Comparison of ENCODE assay signal across 8 cellular contexts in the genomic region with DNA sequence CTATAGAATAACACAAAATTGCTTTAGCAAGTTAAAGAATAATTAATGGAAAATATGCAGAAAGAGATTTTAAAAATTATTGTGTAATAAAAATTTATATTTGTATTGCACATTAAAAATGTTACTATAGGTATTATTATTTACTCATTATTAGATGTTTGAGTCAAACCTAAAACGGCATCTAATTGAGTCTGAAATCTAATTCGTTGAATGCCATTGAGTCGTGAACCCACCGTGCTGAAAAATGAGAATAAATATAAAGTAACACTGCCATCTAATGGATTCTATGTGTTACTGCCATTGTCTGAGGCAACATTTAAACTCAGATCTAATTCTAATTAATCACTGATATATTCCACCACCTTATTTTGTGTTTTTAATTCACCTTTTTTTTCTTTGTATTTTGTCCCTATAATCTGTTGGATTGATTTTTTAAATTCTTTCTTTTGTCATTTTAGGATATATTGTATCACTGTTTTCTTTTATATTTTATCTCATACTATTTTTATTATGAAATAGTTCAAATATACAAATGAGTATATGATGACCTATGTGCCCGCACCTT.
DNase-seq lines count a peak whose midpoint lies in the region; ATAC-seq and TF ChIP-seq lines count a peak whose summit lies in the region.

No MANE protein-coding gene starts in this region.

- H3K27ac ChIP-seq in IMR-90 (ENCODE audit: insufficient read depth, low read length), result no peak overlapping the region
- no peak overlapping the region for H3K27ac ChIP-seq in OCI-LY1 (ENCODE audit: low read depth, low read length, poor library complexity, severe bottlenecking)
- no peak overlapping the region for H3K27ac ChIP-seq in colonic mucosa
- no peak overlapping the region for H3K27ac ChIP-seq in mesendoderm (ENCODE audit: low read depth, low read length)

- H3K4me3 ChIP-seq in IMR-90 (ENCODE audit: insufficient read depth, low read depth, low read length) (no peak overlapping the region), OCI-LY1 (ENCODE audit: low read depth, low read length, poor library complexity, severe bottlenecking) (no peak overlapping the region), colonic mucosa (no peak overlapping the region), mesendoderm (ENCODE audit: low read length) (no peak overlapping the region)

- H3K79me2 ChIP-seq in OCI-LY1 (ENCODE audit: insufficient read depth, low read length), result no peaks in the 10 kb centered on the region
- H3K79me2 ChIP-seq in mesendoderm (ENCODE audit: control insufficient read depth, insufficient read depth, low read length), result no peaks in the 10 kb centered on the region

- H2AK9ac ChIP-seq in IMR-90 (replicated peaks; ENCODE audit: low read depth, low read length, poor library complexity), result no peak overlapping the region

- H4K8ac ChIP-seq in IMR-90 (ENCODE audit: low read depth in 2 of 2, low read length in 2 of 2), result no peak overlapping the region
- H4K8ac ChIP-seq in mesendoderm (ENCODE audit: low read depth, low read length), result no peak overlapping the region

- H3K9me3 ChIP-seq in IMR-90 (ENCODE audit: control insufficient read depth, insufficient read depth, low read length), result no peaks in the 10 kb centered on the region
- no peaks in the 10 kb centered on the region for H3K9me3 ChIP-seq in OCI-LY1 (ENCODE audit: low read length)
- no peaks in the 10 kb centered on the region for H3K9me3 ChIP-seq in colonic mucosa

- H3K9ac ChIP-seq in IMR-90 (ENCODE audit: low read depth, low read length), result no peak overlapping the region
- no peak overlapping the region for H3K9ac ChIP-seq in OCI-LY1 (ENCODE audit: low read length)
- H3K9ac ChIP-seq in colonic mucosa (ENCODE audit: low read depth in 2 of 2, low read length in 2 of 2), result no peak overlapping the region
- no peak overlapping the region for H3K9ac ChIP-seq in mesendoderm (ENCODE audit: low read length)

- no CpG with 5 or more reads among the region's 5 CpGs for WGBS in IMR-90 (ENCODE audit: extremely low coverage in 2 of 2, insufficient read length in 1 of 2), 2 experiments
- WGBS in mesendoderm (ENCODE audit: extremely low coverage, insufficient coverage, low lambda C conversion rate), result no CpG with 5 or more reads among the region's 5 CpGs

- no TSS peak for BruUV-seq in IMR-90 (replicated peaks; lab: Mats Ljungman, UMichigan)

- in situ Hi-C loops in IMR-90 (cut with MboI; ENCODE audit: low sequenced_read_pairs), result no loop called here

- no peak overlapping the region for H2BK120ac ChIP-seq in IMR-90 (ENCODE audit: low read depth, low read length)
- H2BK120ac ChIP-seq in mesendoderm (ENCODE audit: low read depth, low read length), result no peak overlapping the region

- TF ChIP-seq CTCF in IMR-90 (conservative IDR thresholded peaks at IDR 0.05; ENCODE audit: low read depth, low read length) (peak; percentile 82), OCI-LY1 (IDR thresholded peaks at IDR 0.05; ENCODE audit: low read length) (peak; percentile 89), colonic mucosa (IDR thresholded peaks at IDR 0.05) (peak; percentile 86)

- dilution Hi-C loops in IMR-90 (cut with HindIII; ENCODE audit: low sequenced_read_pairs, unreplicated experiment), result no loop called here

- no peak overlapping the region for H3K23ac ChIP-seq in IMR-90 (ENCODE audit: low read depth, low read length)
- H3K23ac ChIP-seq in mesendoderm (ENCODE audit: low read length), result no peak overlapping the region

- H3K4me1 ChIP-seq in IMR-90 (ENCODE audit: control insufficient read depth, insufficient read depth, low read length) (no peaks in the 10 kb centered on the region), OCI-LY1 (ENCODE audit: insufficient read depth, low read length, severe bottlenecking) (no peaks in the 10 kb centered on the region), colonic mucosa (no peaks in the 10 kb centered on the region), mesendoderm (ENCODE audit: control insufficient read depth, low read depth, low read length) (no peaks in the 10 kb centered on the region)

- H3K79me1 ChIP-seq in IMR-90 (ENCODE audit: low read depth in 1 of 2, low read length in 2 of 2) (peaks cover 0 to 4% of the 10 kb centered on the region in 2 experiments; a peak in 2 of 4 replicates), mesendoderm (ENCODE audit: low read length) (no peaks in the 10 kb centered on the region)

- H3K56ac ChIP-seq in IMR-90 (ENCODE audit: extremely low read depth, insufficient read depth, low read length) (no peak overlapping the region), mesendoderm (ENCODE audit: low read length) (no peak overlapping the region)

- peak; percentile 86 for TF ChIP-seq RAD21 in IMR-90 (IDR thresholded peaks at IDR 0.05; ENCODE audit: low read length)

- H4K5ac ChIP-seq in IMR-90 (ENCODE audit: low read depth, low read length) (no peak overlapping the region), mesendoderm (ENCODE audit: low read length) (no peak overlapping the region)

- H3K27me3 ChIP-seq in IMR-90 (ENCODE audit: control insufficient read depth, insufficient read depth, low read length), result no peaks in the 10 kb centered on the region; the same call in 1 of the 2 replicates
- no peaks in the 10 kb centered on the region for H3K27me3 ChIP-seq in OCI-LY1 (ENCODE audit: insufficient read depth, low read length)
- no peaks in the 10 kb centered on the region for H3K27me3 ChIP-seq in colonic mucosa
- H3K27me3 ChIP-seq in mesendoderm (ENCODE audit: insufficient read depth, low read length, poor library complexity), result no peaks in the 10 kb centered on the region

- H3K9me2 ChIP-seq in OCI-LY1 (ENCODE audit: low read depth, low read length), result no peaks in the 10 kb centered on the region

- no peak overlapping the region for H2AFZ ChIP-seq in IMR-90 (replicated peaks; ENCODE audit: low read length, poor library complexity)
- no peak overlapping the region for H2AFZ ChIP-seq in OCI-LY1 (ENCODE audit: low read length)

- POLR2A ChIA-PET in IMR-90 (lab: Charles Lee; ENCODE audit: unreplicated experiment), result no interaction called here

- ATAC-seq in GM18511 (IDR thresholded peaks at IDR 0.05; ENCODE audit: unreplicated experiment), result peak; percentile 81
- ATAC-seq in IMR-90 (ENCODE audit: low read depth), result peak; percentile 89
- ATAC-seq in GM18519 (IDR thresholded peaks at IDR 0.05; ENCODE audit: low FRiP score, unreplicated experiment), result no peak
- ATAC-seq in HG03280 (IDR thresholded peaks at IDR 0.05; ENCODE audit: unreplicated experiment), result no peak

- H2BK15ac ChIP-seq in IMR-90 (ENCODE audit: low read depth, low read length) (no peak overlapping the region), mesendoderm (replicated peaks; ENCODE audit: low read depth) (no peak overlapping the region)

- H3K18ac ChIP-seq in IMR-90 (ENCODE audit: low read depth, low read length) (no peak overlapping the region), mesendoderm (ENCODE audit: low read length) (no peak overlapping the region)

- no peak overlapping the region; the same call in 1 of the 2 replicates for H2AK5ac ChIP-seq in IMR-90 (ENCODE audit: low read depth, low read length)
- no peak overlapping the region for H2AK5ac ChIP-seq in mesendoderm (ENCODE audit: low read length)

- no peaks in the 10 kb centered on the region for H4K20me1 ChIP-seq in IMR-90 (ENCODE audit: insufficient read depth, low read length)
- no peaks in the 10 kb centered on the region for H4K20me1 ChIP-seq in OCI-LY1 (ENCODE audit: insufficient read depth, low read length)

- no peak overlapping the region for H2BK20ac ChIP-seq in IMR-90 (ENCODE audit: low read depth, low read length)

- H3K36me3 ChIP-seq in IMR-90 (ENCODE audit: control insufficient read depth, insufficient read depth, low read length), result no peaks in the 10 kb centered on the region
- H3K36me3 ChIP-seq in OCI-LY1 (ENCODE audit: insufficient read depth, low read length), result no peaks in the 10 kb centered on the region
- no peaks in the 10 kb centered on the region for H3K36me3 ChIP-seq in colonic mucosa
- no peaks in the 10 kb centered on the region for H3K36me3 ChIP-seq in mesendoderm (ENCODE audit: control insufficient read depth, insufficient read depth, low read length)

- H3K9me1 ChIP-seq in IMR-90 (ENCODE audit: insufficient read depth, low read length), result peaks cover 2% of the 10 kb centered on the region; the same call in 1 of the 2 replicates

- H3K4me2 ChIP-seq in IMR-90 (ENCODE audit: low read depth, low read length) (no peak overlapping the region), OCI-LY1 (ENCODE audit: low read length) (no peak overlapping the region), mesendoderm (ENCODE audit: low read length) (no peak overlapping the region)

- intact Hi-C loops in IMR-90 (cut with micrococcal nuclease) (loop anchor here (1.0 to 10.0 kb wide), 6 partner anchors 67 to 528 kb away; a partner anchor contains a TSS), colonic mucosa (cut with DNase I) (loop anchor here (5.0 kb wide), 1 partner anchor 363 kb away; no protein-coding TSS in a partner anchor)

- H3K14ac ChIP-seq in IMR-90 (replicated peaks; ENCODE audit: low read depth, low read length), result no peak overlapping the region

- TF ChIP-seq POLR2A in IMR-90 (IDR thresholded peaks at IDR 0.05; ENCODE audit: low read depth, low read length), result no peak

- no peaks in the 10 kb centered on the region for H3F3A ChIP-seq in OCI-LY1 (ENCODE audit: insufficient read depth, low read length)

- H3K4ac ChIP-seq in IMR-90 (ENCODE audit: low read depth, low read length) (no peak overlapping the region), mesendoderm (ENCODE audit: low read depth, low read length) (no peak overlapping the region)

- peak overlapping the region; percentile 41 for H2BK5ac ChIP-seq in IMR-90 (ENCODE audit: low read depth, low read length, poor library complexity, severe bottlenecking)
- H2BK5ac ChIP-seq in mesendoderm (ENCODE audit: low read length), result no peak overlapping the region

- CTCF ChIA-PET in IMR-90 (lab: Yijun Ruan, JAX), result no interaction called here

- H4K91ac ChIP-seq in IMR-90 (ENCODE audit: insufficient read depth, low read depth, low read length), result no peak overlapping the region

- DNase-seq in AG20443 (ENCODE audit: low spot score), result peak; percentile 50
- peak; percentile 62 for DNase-seq in IMR-90
- DNase-seq in colonic mucosa, result no peak
- DNase-seq in mesendoderm, result peak; percentile 40

TF ChIP-seq in IMR-90, 13 proteins besides CTCF, POLR2A, EP300 and RAD21 (continues in another document):
- TF ChIP-seq MAFK (IDR thresholded peaks at IDR 0.05; ENCODE audit: low read depth, low read length) (no peak), NFE2L2 (IDR thresholded peaks at IDR 0.05; ENCODE audit: low read depth, low read length) (no peak), CHD1 (IDR thresholded peaks at IDR 0.05; ENCODE audit: low read depth, low read length) (no peak), BHLHE40 (IDR thresholded peaks at IDR 0.05; ENCODE audit: low read depth, low read length) (no peak), MAZ (IDR thresholded peaks at IDR 0.05; ENCODE audit: borderline replicate concordance, low read depth, low read length) (no peak), MXI1 (IDR thresholded peaks at IDR 0.05; ENCODE audit: borderline replicate concordance, low read depth, low read length) (no peak), FOS (IDR thresholded peaks at IDR 0.05; ENCODE audit: low read depth, low read length) (no peak), CEBPB (IDR thresholded peaks at IDR 0.05; ENCODE audit: low read depth, low read length) (peak; percentile 13; the same call in 1 of the 2 replicates), RCOR1 (IDR thresholded peaks at IDR 0.05; ENCODE audit: insufficient replicate concordance, low read length) (no peak)

Comparison
In these comparisons a context has a peak if more than half of its experiments do, and no peak if none do; other contexts are left out.
1. ATAC-seq: peak in GM18511 (single experiment) and IMR-90 (single experiment); none in GM18519 (single experiment) and HG03280 (single experiment).
2. Peak in every context shown above with its lines, with median percentiles within 50 percentile points of each other: CTCF ChIP-seq.